ENCODE assay signal across 2 cellular contexts in genomic region chr2:31196622-31197021, GRCh38.
TF ChIP-seq lines count a peak whose summit lies in the region.

No MANE protein-coding gene starts in this region.

TF ChIP-seq in GM12878, 131 proteins besides CTCF, POLR2A, EP300 and RAD21:
- TF ChIP-seq E4F1 (IDR thresholded peaks at IDR 0.05; ENCODE audit: borderline replicate concordance, partially characterized antibody), result no peak
- no peak for TF ChIP-seq RFX5 (IDR thresholded peaks at IDR 0.05; ENCODE audit: low read depth, low read length)
- no peak for TF ChIP-seq MYC (IDR thresholded peaks at IDR 0.05; ENCODE audit: insufficient read depth, insufficient read length, insufficient replicate concordance, low read length, severe bottlenecking)
- no peak for TF ChIP-seq ZNF274 (IDR thresholded peaks at IDR 0.05; ENCODE audit: insufficient read depth, insufficient read length)
- TF ChIP-seq SMAD1 (IDR thresholded peaks at IDR 0.05; ENCODE audit: low read depth, partially characterized antibody), result no peak
- TF ChIP-seq MYB (IDR thresholded peaks at IDR 0.05; ENCODE audit: borderline replicate concordance, low read depth, low read length), result no peak
- no peak for TF ChIP-seq GABPA (IDR thresholded peaks at IDR 0.05; ENCODE audit: low read depth)
- TF ChIP-seq IRF5 (IDR thresholded peaks at IDR 0.05; ENCODE audit: borderline replicate concordance), result no peak
- TF ChIP-seq IRF4 (IDR thresholded peaks at IDR 0.05; ENCODE audit: low read depth, low read length), result no peak
- no peak for TF ChIP-seq ESRRA (IDR thresholded peaks at IDR 0.05; ENCODE audit: low read length)
- no peak for TF ChIP-seq POU2F2 (IDR thresholded peaks at IDR 0.05; ENCODE audit: borderline replicate concordance, low read depth, low read length)
- no peak for TF ChIP-seq CHD4 (IDR thresholded peaks at IDR 0.05)
TF ChIP-seq in GM12878: peak in this region for 0.

TF ChIP-seq in SK-N-SH, 30 proteins besides CTCF, POLR2A, EP300 and RAD21:
- TF ChIP-seq SIN3A (IDR thresholded peaks at IDR 0.05; ENCODE audit: borderline replicate concordance, low read depth, low read length) (no peak), RFX5 (IDR thresholded peaks at IDR 0.05; ENCODE audit: low read length) (no peak), SMC3 (IDR thresholded peaks at IDR 0.05; ENCODE audit: low read depth, low read length) (no peak), PBX3 (IDR thresholded peaks at IDR 0.05) (no peak), YY1 (IDR thresholded peaks at IDR 0.05; ENCODE audit: low read depth) (no peak), MAX (IDR thresholded peaks at IDR 0.05; ENCODE audit: low read depth) (no peak), REST (IDR thresholded peaks at IDR 0.05; ENCODE audit: low read depth, low read length) (no peak), GABPA (IDR thresholded peaks at IDR 0.05; ENCODE audit: low read depth) (no peak), TAF1 (IDR thresholded peaks at IDR 0.05; ENCODE audit: borderline replicate concordance, low read depth, low read length) (no peak), RCOR1 (IDR thresholded peaks at IDR 0.05; ENCODE audit: low read length) (no peak), MEF2A (IDR thresholded peaks at IDR 0.05; ENCODE audit: borderline replicate concordance, low read depth) (no peak), FOSL2 (IDR thresholded peaks at IDR 0.05; ENCODE audit: borderline replicate concordance, low read depth) (no peak), EZH2phosphoT487 (IDR thresholded peaks at IDR 0.05; ENCODE audit: borderline replicate concordance, low read depth) (no peak), JUND (IDR thresholded peaks at IDR 0.05) (no peak), IRF3 (IDR thresholded peaks at IDR 0.05; ENCODE audit: low read depth, low read length) (no peak), POLR2AphosphoS5 (IDR thresholded peaks at IDR 0.05; ENCODE audit: low read depth, low read length) (no peak), CHD2 (IDR thresholded peaks at IDR 0.05; ENCODE audit: low read length, partially characterized antibody) (no peak)
